Comparison of ENCODE assay signal across 11 cellular contexts in the genomic region with DNA sequence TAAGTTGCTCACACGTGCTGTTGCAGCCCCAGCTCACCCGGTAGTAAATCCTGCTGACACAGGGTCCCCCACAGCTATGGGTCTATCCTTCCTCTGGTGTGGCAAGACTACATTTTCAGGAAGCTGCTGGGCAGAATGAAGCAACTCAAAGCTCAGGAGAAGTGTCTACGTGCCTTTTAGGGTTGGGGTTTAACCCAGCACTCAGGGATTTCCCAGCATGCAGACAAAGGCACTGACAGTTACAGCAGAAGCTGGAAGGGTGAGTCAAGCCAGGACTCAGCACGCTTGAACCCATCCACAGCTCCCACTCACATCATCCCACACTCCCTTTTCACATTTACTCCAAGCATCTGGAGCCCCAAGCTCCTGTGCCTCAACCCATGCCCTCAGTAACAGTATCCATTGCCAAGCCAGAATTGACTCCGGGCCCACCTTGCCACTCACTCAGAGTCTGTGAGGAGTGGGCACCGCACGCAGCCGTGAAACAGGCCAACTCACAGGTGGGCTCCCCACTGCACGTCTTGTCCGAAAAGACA. TPM values are rescaled to one million over a fixed set of nuclear protein-coding genes. Genes with fewer than 3 reads are reported as not detected.
DNase-seq lines count a peak whose midpoint lies in the region; ATAC-seq, FAIRE-seq and TF ChIP-seq lines count a peak whose summit lies in the region.
"Had no signal": no experiment of that assay in that cellular context is flagged by ENCODE, and none has a peak within 500 bp of the region (broad histone marks: within the 10 kb centered on the region; RNA-seq: fewer than 3 reads in every experiment).

No MANE protein-coding gene starts in this region.

- H3K4me1 ChIP-seq in BLaER1 = peaks cover 89% of the 10 kb centered on the region
- peaks cover 7% of the 10 kb centered on the region for H3K4me1 ChIP-seq in mucosa of descending colon (ENCODE audit: low read depth)

- no peak for TF ChIP-seq CTCF in mucosa of descending colon (IDR thresholded peaks at IDR 0.05)

- H3K9me3 ChIP-seq in BLaER1 (no peaks in the 10 kb centered on the region), mucosa of descending colon (no peaks in the 10 kb centered on the region)

- DNase-seq in HTR-8/SVneo (ENCODE audit: insufficient read length, low spot score) (no peak), amniotic epithelial cell (ENCODE audit: low read depth) (peak; percentile 95), mucosa of descending colon (peak in 1 of 3 donors; percentile 23), NCI-H146 treated with DMSO at 0.1 percent for 48 hours (lab: John Stamatoyannopoulos, UW; ENCODE audit: unreplicated experiment) (no peak)
- DNase-seq: EL, NCI-H345 had no signal

- no peak overlapping the region for H3K9ac ChIP-seq in BLaER1

- peak; percentile 42 for ATAC-seq in mucosa of descending colon
- no peak for ATAC-seq in GM18517 (IDR thresholded peaks at IDR 0.05; ENCODE audit: unreplicated experiment)
- no peak for ATAC-seq in HG03159 (IDR thresholded peaks at IDR 0.05; ENCODE audit: unreplicated experiment)
- ATAC-seq in HG03442 (IDR thresholded peaks at IDR 0.05; ENCODE audit: unreplicated experiment) = no peak

- H3K4me2 ChIP-seq in BLaER1 = peak overlapping the region; percentile 55; the same call in 1 of the 2 replicates

- H3K27ac ChIP-seq in BLaER1 = peak overlapping the region; percentile 23; the same call in 1 of the 2 replicates

- peak; percentile 79 for FAIRE-seq in HTR-8/SVneo (lab: Jason Lieb, UNC)
- FAIRE-seq: frontal cortex had no signal

- H4K20me1 ChIP-seq in BLaER1 = no peaks in the 10 kb centered on the region

- H3K36me3 ChIP-seq in BLaER1 (no peaks in the 10 kb centered on the region), mucosa of descending colon (ENCODE audit: low read depth) (no peaks in the 10 kb centered on the region)

- intact Hi-C loops in mucosa of descending colon (cut with DNase I, micrococcal nuclease) = no loop called here

- H3K4me3 ChIP-seq in BLaER1 (no peak overlapping the region), mucosa of descending colon (no peak overlapping the region)

- H3K27me3 ChIP-seq in BLaER1 = no peaks in the 10 kb centered on the region

RNA-seq across cellular contexts. Expression of a gene that starts 59.7 kb away (rescaled TPM):
- 100 to 1,000 TPM in 2 of 3 donors, 10 to 100 TPM in 1; 79.8 to 472 (median 103) TPM for total RNA-seq in mucosa of descending colon
